31 cellular contexts compared by ENCODE assay signal in the genomic region with DNA sequence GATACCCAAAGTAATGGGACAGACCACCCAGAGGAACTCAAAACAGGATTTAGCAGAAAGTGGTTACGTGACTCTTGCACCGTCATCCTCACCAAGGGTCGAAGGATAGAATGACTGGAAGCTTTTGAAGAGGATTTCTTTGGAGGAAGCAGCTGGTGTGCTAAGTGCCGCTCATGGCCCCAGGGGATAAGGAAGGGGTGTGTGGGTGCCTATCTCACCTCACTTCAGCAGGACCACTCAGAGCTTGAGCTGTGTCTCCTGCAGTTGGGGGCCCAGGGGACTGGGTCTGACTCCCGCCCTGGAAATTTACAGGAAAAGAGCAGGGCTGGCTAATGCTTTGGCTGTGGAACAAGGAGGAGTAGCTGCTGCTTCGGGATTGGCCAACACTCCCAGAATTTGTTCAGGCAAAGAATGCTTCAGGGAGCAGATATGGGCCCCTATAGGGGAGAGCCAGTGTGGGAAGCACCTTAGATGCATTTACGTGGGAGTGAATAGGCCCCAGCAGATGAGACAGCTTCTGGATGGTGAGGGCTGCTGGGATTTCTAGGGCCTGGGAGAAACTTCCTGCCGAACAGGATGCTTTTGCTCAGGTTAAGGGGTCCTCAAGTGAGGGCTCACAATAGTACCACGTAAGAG. TPM values are rescaled to one million over a fixed set of nuclear protein-coding genes. Genes with fewer than 3 reads are reported as not detected.
A peak's percentile ranks its signal among the peaks of the same experiment; 100 is the strongest.
DNase-seq lines count a peak whose midpoint lies in the region; ATAC-seq and TF ChIP-seq lines count a peak whose summit lies in the region.
"Had no signal": no experiment of that assay in that cellular context is flagged by ENCODE, and none has a peak within 500 bp of the region (broad histone marks: within the 10 kb centered on the region; RNA-seq: fewer than 3 reads in every experiment).

No MANE protein-coding gene starts in this region.

- no TSS peak for BruUV-seq in Calu3 (replicated peaks; lab: Mats Ljungman, UMichigan)

- H3K4me3 Mint-ChIP-seq in Calu3 (ENCODE audit: low read depth, unreplicated experiment) = no peak overlapping the region
- H3K4me3 Mint-ChIP-seq: activated CD4-positive, alpha-beta T cell treated with anti-CD3 and anti-CD28 coated beads for 36 hours; activated T-cell treated with anti-CD3 and anti-CD28 coated beads, Interleukin-2, amount 50 U/mL, for 24 hours; natural killer cell; stimulated activated naive B cell treated with anti-CD40 and anti-IgM and Interleukin-4, amounts not matched to agents 10 μg/mL and 1 μg/mL and 100 μg/mL, for 72 hours; T-cell had no signal

- peaks cover 13% of the 10 kb centered on the region for H3K27me3 Mint-ChIP-seq in Calu3 (ENCODE audit: unreplicated experiment)
- H3K27me3 Mint-ChIP-seq: activated T-cell treated with anti-CD3 and anti-CD28 coated beads, Interleukin-2, amount 50 U/mL, for 24 hours had no signal

- H3K27ac ChIP-seq in BLaER1 (0 out of 2 replicates have a peak overlapping the region, but pooled peaks have one; percentile 32), WERI-Rb-1 (peak overlapping the region; percentile 25)
- H3K27ac ChIP-seq: brain microvascular endothelial cell, hepatocyte, left lung, pancreas, right atrium auricular region had no signal

- no peaks in the 10 kb centered on the region for H3K9me3 ChIP-seq in BLaER1
- no peaks in the 10 kb centered on the region for H3K9me3 ChIP-seq in WERI-Rb-1 (ENCODE audit: severe bottlenecking)
- H3K9me3 ChIP-seq: left lung, pancreas, right atrium auricular region had no signal

- DNase-seq in NCI-H2171 (lab: John Stamatoyannopoulos, UW) (peak; percentile 28), WERI-Rb-1 (peak; percentile 26), left kidney (ENCODE audit: low read depth, low spot score) (peak; percentile 50), Calu3 (no peak), NCI-H2081 (lab: John Stamatoyannopoulos, UW) (no peak)
- DNase-seq in stimulated activated naive CD4-positive, alpha-beta T cell treated with Interleukin-2 at 50 U/mL for 16 hours (lab: John Stamatoyannopoulos, UW) = no peak
- DNase-seq: activated CD4-positive, alpha-beta T cell treated with anti-CD3 and anti-CD28 coated beads for 36 hours; activated CD8-positive, alpha-beta memory T cell treated with anti-CD3 and anti-CD28 coated beads for 24 hours; activated T-cell treated with anti-CD3 and anti-CD28 coated beads, Interleukin-2, amount 50 U/mL, for 24 hours; brain microvascular endothelial cell; C1 segment of cervical spinal cord; effector CD8-positive, alpha-beta T cell; foreskin fibroblast; KG1; left lung; midbrain; MM.1S; natural killer cell; NCI-H146; NCI-H345; NK-92 treated with Interleukin-12 subunit alpha and Interleukin-12 subunit beta, amount 100 ng/mL, for 24 hours; pancreas; SHP77 treated with DMSO at 0.1 percent for 48 hours; stimulated activated CD4-positive, alpha-beta T cell treated with anti-CD3 and anti-CD28 coated beads, Interleukin-12 subunit alpha, Interleukin-12 subunit beta, amount 100 ng/mL, for 4 hours; stimulated activated CD4-positive, alpha-beta T cell treated with anti-CD3 and anti-CD28 coated beads, Interleukin-4, amount 100 ng/mL, for 24 hours; stimulated activated naive B cell treated with anti-CD40 and anti-IgM and Interleukin-4, amounts not matched to agents 10 μg/mL and 1 μg/mL and 100 μg/mL, for 72 hours; T-cell had no signal

- H3K4me1 Mint-ChIP-seq in Calu3 (ENCODE audit: low read depth, unreplicated experiment) = no peaks in the 10 kb centered on the region
- H3K4me1 Mint-ChIP-seq: activated CD4-positive, alpha-beta T cell treated with anti-CD3 and anti-CD28 coated beads for 36 hours; natural killer cell; T-cell had no signal

- H3K4me2 ChIP-seq in BLaER1 = peak overlapping the region; percentile 79
- H3K4me2 ChIP-seq: hepatocyte had no signal

- no peak overlapping the region for H3K27ac Mint-ChIP-seq in Calu3 (ENCODE audit: unreplicated experiment)
- H3K27ac Mint-ChIP-seq: activated CD4-positive, alpha-beta T cell treated with anti-CD3 and anti-CD28 coated beads for 36 hours; activated T-cell treated with anti-CD3 and anti-CD28 coated beads, Interleukin-2, amount 50 U/mL, for 24 hours; natural killer cell; stimulated activated naive B cell treated with anti-CD40 and anti-IgM and Interleukin-4, amounts not matched to agents 10 μg/mL and 1 μg/mL and 100 μg/mL, for 72 hours; T-cell had no signal

- TF ChIP-seq CTCF in WERI-Rb-1 (IDR thresholded peaks at IDR 0.05; ENCODE audit: low read depth, low read length) (no peak), Calu3 (IDR thresholded peaks at IDR 0.05; ENCODE audit: unreplicated experiment) (no peak)

- H3K4me3 ChIP-seq in BLaER1 = no peak overlapping the region
- no peak overlapping the region for H3K4me3 ChIP-seq in WERI-Rb-1 (ENCODE audit: low read depth, low read length)
- H3K4me3 ChIP-seq: hepatocyte, left lung, pancreas, right atrium auricular region had no signal

- H3K27me3 ChIP-seq in BLaER1 = no peaks in the 10 kb centered on the region
- no peaks in the 10 kb centered on the region for H3K27me3 ChIP-seq in WERI-Rb-1 (ENCODE audit: insufficient read depth, low read depth, severe bottlenecking)
- H3K27me3 ChIP-seq: brain microvascular endothelial cell, hepatocyte, left lung, pancreas, right atrium auricular region had no signal

- intact Hi-C loops in Calu3 (cut with micrococcal nuclease; ENCODE audit: unreplicated experiment) = no loop called here

- no peaks in the 10 kb centered on the region for H4K20me1 ChIP-seq in BLaER1

- peaks cover 40% of the 10 kb centered on the region for H3K4me1 ChIP-seq in BLaER1
- H3K4me1 ChIP-seq: left lung, pancreas, right atrium auricular region had no signal

- no peak overlapping the region for H3K9ac ChIP-seq in BLaER1

- no peaks in the 10 kb centered on the region for H3K36me3 Mint-ChIP-seq in Calu3 (ENCODE audit: insufficient read depth, unreplicated experiment)
- H3K36me3 Mint-ChIP-seq: natural killer cell; stimulated activated naive B cell treated with anti-CD40 and anti-IgM and Interleukin-4, amounts not matched to agents 10 μg/mL and 1 μg/mL and 100 μg/mL, for 72 hours; T-cell had no signal

- CTCF ChIA-PET in Calu3 (lab: Charles Lee) = no interaction called here

- no peaks in the 10 kb centered on the region for H3K36me3 ChIP-seq in BLaER1
- H3K36me3 ChIP-seq in WERI-Rb-1 = no peaks in the 10 kb centered on the region
- H3K36me3 ChIP-seq: brain microvascular endothelial cell, left lung, pancreas, right atrium auricular region had no signal

- no peaks in the 10 kb centered on the region for H3K9me3 Mint-ChIP-seq in Calu3 (ENCODE audit: low read depth, unreplicated experiment)
- H3K9me3 Mint-ChIP-seq: activated T-cell treated with anti-CD3 and anti-CD28 coated beads, Interleukin-2, amount 50 U/mL, for 24 hours; natural killer cell; stimulated activated naive B cell treated with anti-CD40 and anti-IgM and Interleukin-4, amounts not matched to agents 10 μg/mL and 1 μg/mL and 100 μg/mL, for 72 hours; T-cell had no signal

- no peak for ATAC-seq in HG03025 (IDR thresholded peaks at IDR 0.05; ENCODE audit: low FRiP score, unreplicated experiment)
- ATAC-seq: activated CD4-positive, alpha-beta T cell treated with anti-CD3 and anti-CD28 coated beads for 36 hours; left lung; natural killer cell; pancreas; stimulated activated naive B cell treated with anti-CD40 and anti-IgM and Interleukin-4, amounts not matched to agents 10 μg/mL and 1 μg/mL and 100 μg/mL, for 72 hours; T-cell had no signal

RNA-seq across cellular contexts. Expression of gene TOMM5, which starts 29.0 kb away (rescaled TPM):
- total RNA-seq in Calu3 (2022) = 49.3 and 55.8 TPM in 2 replicates

RNA-seq across cellular contexts. Expression of gene FRMPD1, which starts 29.3 kb away (rescaled TPM):
- not detected in 2 replicates for total RNA-seq in Calu3 (2022)
- total RNA-seq: activated CD4-positive, alpha-beta T cell treated with anti-CD3 and anti-CD28 coated beads for 36 hours; left lung; natural killer cell; T-cell had no signal

RNA-seq across cellular contexts. Expression of gene FBXO10, which starts 45.2 kb away (rescaled TPM):
- total RNA-seq in Calu3 (2022) = 0.94 and 1.1 TPM in 2 replicates

Comparison
In these comparisons a context has a peak if more than half of its experiments do, and no peak if none do; other contexts are left out.
1. DNase-seq: peak in NCI-H2171 (single experiment), WERI-Rb-1 (single experiment) and left kidney (single experiment); none in Calu3 (single experiment), stimulated activated naive CD4-positive, alpha-beta T cell treated with Interleukin-2 at 50 U/mL for 16 hours (single experiment) and NCI-H2081 (0 of 2).